In the genomic region with DNA sequence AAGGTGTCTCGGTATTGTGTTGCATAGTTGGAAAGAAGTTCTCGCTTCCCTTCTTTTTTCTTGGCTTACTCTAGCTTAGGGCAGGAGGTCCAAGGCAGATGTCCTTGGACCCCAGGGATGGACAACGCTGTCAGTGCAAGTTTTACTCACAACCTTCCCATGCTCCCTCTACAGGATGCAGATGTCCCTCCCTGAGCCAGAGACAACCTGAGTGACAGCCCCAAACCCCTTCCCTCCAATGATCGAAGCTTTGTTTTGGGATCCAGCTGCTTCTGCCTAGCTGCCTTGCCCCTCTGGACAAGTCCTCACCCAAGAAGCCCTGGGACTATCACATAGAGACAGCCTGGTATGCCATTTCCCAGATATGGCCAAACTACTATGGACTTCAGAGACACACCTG, we compare ENCODE assay signal across 19 cellular contexts.
DNase-seq lines count a peak whose midpoint lies in the region; ATAC-seq, FAIRE-seq and TF ChIP-seq lines count a peak whose summit lies in the region.
"Had no signal": no experiment of that assay in that cellular context is flagged by ENCODE, and none has a peak within 500 bp of the region (broad histone marks: within the 10 kb centered on the region; RNA-seq: fewer than 3 reads in every experiment).

No MANE protein-coding gene starts in this region.

- H4K8ac ChIP-seq in H1 (ENCODE audit: extremely low read depth, insufficient read depth, low read length): no peak overlapping the region

- no peak overlapping the region for H3K4me3 ChIP-seq in HepG2 (replicated peaks in 1 of 3; ENCODE audit: insufficient read depth in 1 of 3, low read depth in 2 of 3, low read length in 3 of 3)
- H3K4me3 ChIP-seq in right lobe of liver: no peak overlapping the region
- no peak overlapping the region for H3K4me3 ChIP-seq in HCT116 (replicated peaks in 1 of 2; ENCODE audit: low read depth in 1 of 2, low read length in 2 of 2)
- H3K4me3 ChIP-seq in H1 (ENCODE audit: extremely low read depth in 1 of 4, insufficient read depth in 2 of 4, low read depth in 3 of 4, low read length in 4 of 4): no peak overlapping the region
- H3K4me3 ChIP-seq in osteoblast (ENCODE audit: insufficient read depth, low read length): no peak overlapping the region

- no peaks in the 10 kb centered on the region for H3K23me2 ChIP-seq in H1 (ENCODE audit: low read depth, low read length)

- no peaks in the 10 kb centered on the region for H3K9me3 ChIP-seq in HepG2 (ENCODE audit: low read length)
- H3K9me3 ChIP-seq in right lobe of liver: no peaks in the 10 kb centered on the region
- no peaks in the 10 kb centered on the region for H3K9me3 ChIP-seq in HCT116 (ENCODE audit: control insufficient read depth in 1 of 2, insufficient read depth in 1 of 2, low read depth in 1 of 2, low read length in 2 of 2)
- no peaks in the 10 kb centered on the region for H3K9me3 ChIP-seq in H1 (ENCODE audit: insufficient read depth in 2 of 2, low read depth in 1 of 2, low read length in 1 of 2)
- no peaks in the 10 kb centered on the region for H3K9me3 ChIP-seq in osteoblast (ENCODE audit: low read depth, low read length)

- H2BK20ac ChIP-seq in H1 (ENCODE audit: low read length): no peak overlapping the region

- FAIRE-seq in HepG2 (lab: Jason Lieb, UNC): no peak
- no peak for FAIRE-seq in H1 (lab: Jason Lieb, UNC)
- FAIRE-seq: GM19239 had no signal

- in situ Hi-C loops in HepG2 (cut with HindIII; ENCODE audit: extremely low pct_ligation_motif_present, low pct_unique_long_range_greater_than_20kb): no loop called here

- no peaks in the 10 kb centered on the region for H3K36me3 ChIP-seq in HepG2 (replicated peaks in 1 of 2; ENCODE audit: control insufficient read depth in 1 of 2, insufficient read depth in 2 of 2, low read length in 2 of 2)
- H3K36me3 ChIP-seq in right lobe of liver: no peaks in the 10 kb centered on the region
- no peaks in the 10 kb centered on the region for H3K36me3 ChIP-seq in HCT116 (ENCODE audit: control insufficient read depth in 1 of 2, insufficient read depth in 2 of 2, low read length in 2 of 2)
- no peaks in the 10 kb centered on the region for H3K36me3 ChIP-seq in H1 (ENCODE audit: control insufficient read depth in 2 of 4, insufficient read depth in 4 of 4, low read length in 3 of 4)
- H3K36me3 ChIP-seq in osteoblast (ENCODE audit: insufficient read depth, low read length): no peaks in the 10 kb centered on the region

- BruUV-seq in HepG2 (replicated peaks; lab: Mats Ljungman, UMichigan) (no TSS peak), HCT116 (replicated peaks; lab: Mats Ljungman, UMichigan) (no TSS peak)

- no peaks in the 10 kb centered on the region for H3K79me1 ChIP-seq in H1 (ENCODE audit: low read depth, low read length)

- intact Hi-C loops in HepG2 (cut with micrococcal nuclease; ENCODE audit: unreplicated experiment): loop anchor here (2.0 kb wide), 1 partner anchor 140 kb away; no protein-coding TSS in a partner anchor
- intact Hi-C loops in right lobe of liver (cut with DNase I): no loop called here
- intact Hi-C loops in HCT116 (cut with micrococcal nuclease): no loop called here

- H3K4ac ChIP-seq in H1 (replicated peaks; ENCODE audit: insufficient read length, low read depth, low read length): no peak overlapping the region

- H3K56ac ChIP-seq in H1 (replicated peaks; ENCODE audit: insufficient read length, low read depth, low read length): no peak overlapping the region

- H3K14ac ChIP-seq in H1 (ENCODE audit: insufficient read length): no peak overlapping the region

- H3K27ac ChIP-seq in HepG2 (ENCODE audit: extremely low read length, insufficient read depth, low read length): no peak overlapping the region
- H3K27ac ChIP-seq in right lobe of liver: no peak overlapping the region
- H3K27ac ChIP-seq in HCT116 (ENCODE audit: low read depth, low read length): no peak overlapping the region
- H3K27ac ChIP-seq in H1 (ENCODE audit: low read depth, low read length): no peak overlapping the region
- H3K27ac ChIP-seq in osteoblast (ENCODE audit: low read depth, low read length): peak overlapping the region; percentile 80

- H3K4me1 ChIP-seq in HepG2 (ENCODE audit: insufficient read depth, low read length) (no peaks in the 10 kb centered on the region), right lobe of liver (no peaks in the 10 kb centered on the region), HCT116 (ENCODE audit: control insufficient read depth in 1 of 2, insufficient read depth in 2 of 2, low read length in 2 of 2) (peaks cover 5 to 24% of the 10 kb centered on the region in 2 experiments; a peak in 3 of 4 replicates), H1 (replicated peaks in 1 of 4; ENCODE audit: control insufficient read depth in 3 of 4, insufficient read depth in 4 of 4, low read length in 3 of 4) (no peaks in the 10 kb centered on the region), osteoblast (ENCODE audit: insufficient read depth, low read length) (peaks cover 31% of the 10 kb centered on the region)

- POLR2A ChIA-PET in HepG2 (lab: Yijun Ruan, JAX) (no interaction called here), HCT116 (lab: Charles Lee) (no interaction called here), H1 (lab: Charles Lee; ENCODE audit: partially characterized antibody) (interaction anchor here (1.0 to 1.3 kb wide), 2 partner anchors 8 to 112 kb away, joined by 3 to 4 read pairs; a partner anchor contains a TSS), HEK293T (lab: Yijun Ruan, JAX) (no interaction called here)

- H2AFZ ChIP-seq in HepG2 (ENCODE audit: low read length) (no peak overlapping the region), HCT116 (ENCODE audit: low read depth, low read length, poor library complexity, severe bottlenecking) (no peak overlapping the region), H1 (ENCODE audit: low read length) (no peak overlapping the region), osteoblast (ENCODE audit: low read length) (no peak overlapping the region)

- H2BK12ac ChIP-seq in H1 (ENCODE audit: low read depth, low read length): no peak overlapping the region

- DNase-seq in HepG2 (ENCODE audit: low spot score) (no peak), right lobe of liver (no peak), HCT116 (ENCODE audit: low read depth, low spot score) (no peak), H1 (ENCODE audit: low read depth in 1 of 2, low spot score in 2 of 2) (no peak), osteoblast (ENCODE audit: insufficient read length, low spot score, missing footprints) (no peak), HEK293T (ENCODE audit: extremely low spot score) (no peak), hippocampal formation (lab: John Stamatoyannopoulos, UW) (no peak)
- DNase-seq: ACHN, AML-193, DMS153, EL, HCEC 1CT, NCI-H1436, NCI-H2029, NCI-H2171 treated with DMSO at 0.1 percent for 48 hours, NCI-H748 treated with DMSO at 0.1 percent for 48 hours, OCI-M1 had no signal

- H3K9ac ChIP-seq in HepG2 (ENCODE audit: insufficient read depth, low read depth, low read length): no peak overlapping the region
- H3K9ac ChIP-seq in HCT116 (ENCODE audit: low read length): no peak overlapping the region
- no peak overlapping the region for H3K9ac ChIP-seq in H1 (replicated peaks in 1 of 4; ENCODE audit: extremely low read depth in 1 of 4, low read depth in 3 of 4, low read length in 3 of 4)

- TF ChIP-seq POLR2A in HepG2 (IDR thresholded peaks at IDR 0.05; ENCODE audit: insufficient read depth in 1 of 2, low read depth in 2 of 2, low read length in 2 of 2) (no peak), right lobe of liver (IDR thresholded peaks at IDR 0.05) (no peak), HCT116 (IDR thresholded peaks at IDR 0.05; ENCODE audit: borderline replicate concordance, extremely low read depth, insufficient read depth, insufficient read length) (no peak), H1 (IDR thresholded peaks at IDR 0.05; ENCODE audit: control extremely low read depth in 1 of 2, low read depth in 2 of 2, low read length in 2 of 2) (no peak)

- H3K9me2 ChIP-seq in HCT116 (ENCODE audit: insufficient read depth): no peaks in the 10 kb centered on the region

- H3K79me2 ChIP-seq in HepG2 (ENCODE audit: insufficient read depth, low read length): no peaks in the 10 kb centered on the region
- H3K79me2 ChIP-seq in HCT116 (ENCODE audit: insufficient read depth, low read length): no peaks in the 10 kb centered on the region
- no peaks in the 10 kb centered on the region for H3K79me2 ChIP-seq in H1 (ENCODE audit: control insufficient read depth in 1 of 2, insufficient read depth in 2 of 2, low read length in 2 of 2)
- H3K79me2 ChIP-seq in osteoblast (ENCODE audit: insufficient read depth, low read length): no peaks in the 10 kb centered on the region

- H3K27me3 ChIP-seq in HepG2 (ENCODE audit: control insufficient read depth in 1 of 2, insufficient read depth in 2 of 2, low read length in 2 of 2): no peaks in the 10 kb centered on the region; a peak in 1 of 5 replicates
- no peaks in the 10 kb centered on the region for H3K27me3 ChIP-seq in right lobe of liver
- no peaks in the 10 kb centered on the region for H3K27me3 ChIP-seq in HCT116 (ENCODE audit: insufficient read depth, low read length)
- no peaks in the 10 kb centered on the region for H3K27me3 ChIP-seq in H1 (replicated peaks in 1 of 4; ENCODE audit: control insufficient read depth in 3 of 4, extremely low read depth in 1 of 4, insufficient read depth in 3 of 4, low read length in 3 of 4)
- no peaks in the 10 kb centered on the region for H3K27me3 ChIP-seq in osteoblast (ENCODE audit: insufficient read depth, low read length)

- no peak overlapping the region for H2AK5ac ChIP-seq in H1 (ENCODE audit: low read depth, low read length)

- no peak overlapping the region for H3K18ac ChIP-seq in H1 (ENCODE audit: extremely low read depth, low read length)

- CTCF ChIA-PET in HepG2 (lab: Yijun Ruan, JAX; ENCODE audit: low intra/inter-chr PET ratio, low total read pairs) (no interaction called here), HCT116 (lab: Charles Lee) (no interaction called here), H1 (lab: Charles Lee; ENCODE audit: partially characterized antibody) (interaction anchor here (0.6 to 3.9 kb wide), 7 partner anchors 11 to 340 kb away, joined by 3 to 13 read pairs (median 3); no protein-coding TSS in a partner anchor), HEK293T (lab: Yijun Ruan, JAX) (no interaction called here)

- H4K91ac ChIP-seq in H1 (replicated peaks; ENCODE audit: insufficient read length, low read length): no peak overlapping the region

- ATAC-seq in HepG2 (peak; percentile 49; the same call in 1 of the 3 replicates), right lobe of liver (no peak), HCT116 (peak; percentile 71), GM19452 (IDR thresholded peaks at IDR 0.05; ENCODE audit: unreplicated experiment) (no peak)

- TF ChIP-seq RAD21 in HepG2 (CRISPR knock-in tag; IDR thresholded peaks at IDR 0.05) (no peak), HCT116 (IDR thresholded peaks at IDR 0.05; ENCODE audit: low read depth) (no peak), H1 (IDR thresholded peaks at IDR 0.05 in 1 of 2, conservative IDR thresholded peaks at IDR 0.05 in 1 of 2; ENCODE audit: low read depth in 2 of 2, low read length in 2 of 2) (peak in 1 of 2 experiments; percentile 34; a peak in 1 of 4 replicates)

- no peaks in the 10 kb centered on the region for H4K20me1 ChIP-seq in HepG2 (ENCODE audit: insufficient read depth, low read length)
- no peaks in the 10 kb centered on the region for H4K20me1 ChIP-seq in HCT116 (ENCODE audit: insufficient read depth)
- no peaks in the 10 kb centered on the region for H4K20me1 ChIP-seq in H1 (replicated peaks in 1 of 2; ENCODE audit: control insufficient read depth in 1 of 2, insufficient read depth in 2 of 2, low read length in 2 of 2)
- H4K20me1 ChIP-seq in osteoblast (ENCODE audit: insufficient read depth, low read length): no peaks in the 10 kb centered on the region

- 43% methylated on average over 3 of the region's 4 CpGs for WGBS in HepG2 (ENCODE audit: low lambda C conversion rate)
- 94% methylated on average over 2 of the region's 4 CpGs for WGBS in right lobe of liver (ENCODE audit: insufficient coverage, low coverage, low lambda C conversion rate, missing lambda C conversion rate)
- 88% methylated on average over 4 of the region's 4 CpGs; no CpG with 5 or more reads in 1 of the 2 experiments for WGBS in H1 (ENCODE audit: extremely low coverage in 1 of 2, insufficient coverage in 1 of 2, insufficient read length in 1 of 2, insufficient replicate concordance in 2 of 2, low coverage in 1 of 2, low lambda C conversion rate in 2 of 2, missing lambda C conversion rate in 1 of 2), 2 experiments

- no peak overlapping the region for H2BK5ac ChIP-seq in H1 (ENCODE audit: low read depth, low read length)

- H4K5ac ChIP-seq in H1 (ENCODE audit: insufficient read length, low read depth, low read length): no peak overlapping the region

- no peak overlapping the region for H2BK120ac ChIP-seq in H1 (replicated peaks; ENCODE audit: low read depth, low read length)

- H3K23ac ChIP-seq in H1 (ENCODE audit: insufficient read length): no peak overlapping the region

- TF ChIP-seq EP300 in HepG2 (IDR thresholded peaks at IDR 0.05; ENCODE audit: low read depth in 2 of 2, low read length in 2 of 2): no peak
- TF ChIP-seq EP300 in HepG2 (CRISPR knock-in tag; IDR thresholded peaks at IDR 0.05; ENCODE audit: borderline replicate concordance): no peak
- TF ChIP-seq EP300 in H1 (IDR thresholded peaks at IDR 0.05; ENCODE audit: borderline replicate concordance in 1 of 2, low read depth in 2 of 2, low read length in 2 of 2): no peak

- TF ChIP-seq CTCF in HepG2 (CRISPR knock-in tag; IDR thresholded peaks at IDR 0.05) (no peak), right lobe of liver (IDR thresholded peaks at IDR 0.05) (no peak), HCT116 (IDR thresholded peaks at IDR 0.05 in 2 of 3, conservative IDR thresholded peaks at IDR 0.05 in 1 of 3; ENCODE audit: borderline replicate concordance in 1 of 3, insufficient read depth in 1 of 3, low read depth in 2 of 3, low read length in 2 of 3) (peak in 2 of 3 experiments; percentile 33 to 36; a peak in 2 of 6 replicates), H1 (IDR thresholded peaks at IDR 0.05; ENCODE audit: control extremely low read depth in 1 of 3, insufficient read depth in 1 of 3, low read depth in 1 of 3, low read length in 3 of 3) (peak in 2 of 3 experiments; percentile 12 to 41; a peak in 2 of 4 replicates), osteoblast (IDR thresholded peaks at IDR 0.05; ENCODE audit: extremely low read depth, low read depth, low read length) (no peak)

- H3K4me2 ChIP-seq in HepG2 (ENCODE audit: low read depth, low read length): no peak overlapping the region
- H3K4me2 ChIP-seq in HCT116 (ENCODE audit: low read length): no peak overlapping the region
- H3K4me2 ChIP-seq in H1 (ENCODE audit: insufficient read depth in 1 of 2, low read depth in 2 of 2, low read length in 2 of 2): no peak overlapping the region
- H3K4me2 ChIP-seq in osteoblast (ENCODE audit: insufficient read depth, low read length): no peak overlapping the region

- RAD21 ChIA-PET in HCT116 (lab: Charles Lee; ENCODE audit: low non-redundant PET in 1 of 2, low total read pairs in 2 of 2, uncharacterized antibody in 2 of 2, unreplicated experiment in 2 of 2): no interaction called here

- H2BK15ac ChIP-seq in H1 (ENCODE audit: low read length): no peak overlapping the region

Comparison
In these comparisons a context has a peak if more than half of its experiments do, and no peak if none do; other contexts are left out.
1. ATAC-seq: peak in HepG2 (single experiment) and HCT116 (single experiment); none in right lobe of liver (0 of 4) and GM19452 (single experiment).
2. CTCF ChIP-seq: peak in HCT116 (2 of 3) and H1 (2 of 3); none in HepG2 (single experiment), right lobe of liver (0 of 4) and osteoblast (single experiment).